ENCODE assay signal across 10 cellular contexts in genomic region chr6:89385156-89385667, GRCh38. TPM values are rescaled to one million over a fixed set of nuclear protein-coding genes. Genes with fewer than 3 reads are reported as not detected.
DNase-seq lines count a peak whose midpoint lies in the region; ATAC-seq and TF ChIP-seq lines count a peak whose summit lies in the region.
"Had no signal": no experiment of that assay in that cellular context is flagged by ENCODE, and none has a peak within 500 bp of the region (broad histone marks: within the 10 kb centered on the region; RNA-seq: fewer than 3 reads in every experiment).

No MANE protein-coding gene starts in this region.

- H3K9me3 ChIP-seq in lower lobe of right lung = no peaks in the 10 kb centered on the region

- no peak overlapping the region for H3K4me3 Mint-ChIP-seq in activated T-helper 17 cell treated with anti-CD3 and anti-CD28 coated beads, Interleukin-2, amount 50 U/mL, for 72 hours
- no peak overlapping the region for H3K4me3 Mint-ChIP-seq in stimulated activated effector memory CD8-positive, alpha-beta T cell treated with anti-CD3 and anti-CD28 coated beads, Interleukin-12 subunit alpha, Interleukin-12 subunit beta, amount 100 ng/mL, for 72 hours
- H3K4me3 Mint-ChIP-seq: type B pancreatic cell, WTC11 had no signal

- no peaks in the 10 kb centered on the region for H3K36me3 ChIP-seq in lower lobe of right lung

- H3K4me3 ChIP-seq in lower lobe of right lung = no peak overlapping the region

- no peaks in the 10 kb centered on the region for H3K4me1 ChIP-seq in lower lobe of right lung

- TF ChIP-seq CTCF in lower lobe of right lung (IDR thresholded peaks at IDR 0.05) = no peak

- peaks cover 3% of the 10 kb centered on the region for H3K4me1 Mint-ChIP-seq in activated T-helper 17 cell treated with anti-CD3 and anti-CD28 coated beads, Interleukin-2, amount 50 U/mL, for 72 hours
- peaks cover 6% of the 10 kb centered on the region for H3K4me1 Mint-ChIP-seq in stimulated activated effector memory CD8-positive, alpha-beta T cell treated with anti-CD3 and anti-CD28 coated beads, Interleukin-12 subunit alpha, Interleukin-12 subunit beta, amount 100 ng/mL, for 72 hours

- H3K27me3 Mint-ChIP-seq in activated T-helper 17 cell treated with anti-CD3 and anti-CD28 coated beads, Interleukin-2, amount 50 U/mL, for 72 hours = no peaks in the 10 kb centered on the region
- H3K27me3 Mint-ChIP-seq: type B pancreatic cell had no signal

- H3K36me3 Mint-ChIP-seq in activated T-helper 17 cell treated with anti-CD3 and anti-CD28 coated beads, Interleukin-2, amount 50 U/mL, for 72 hours (ENCODE audit: low read depth) = peaks cover 12% of the 10 kb centered on the region
- no peaks in the 10 kb centered on the region for H3K36me3 Mint-ChIP-seq in stimulated activated effector memory CD8-positive, alpha-beta T cell treated with anti-CD3 and anti-CD28 coated beads, Interleukin-12 subunit alpha, Interleukin-12 subunit beta, amount 100 ng/mL, for 72 hours

- DNase-seq in SIG-M5 treated with dmso at 0.1 percent for 504 hours (lab: John Stamatoyannopoulos, UW; ENCODE audit: unreplicated experiment) (peak; percentile 2), SIG-M5 (lab: John Stamatoyannopoulos, UW) (no peak), lower lobe of right lung (no peak), AG20443 (ENCODE audit: low spot score) (no peak)
- no peak for DNase-seq in stimulated activated effector memory CD8-positive, alpha-beta T cell treated with anti-CD3 and anti-CD28 coated beads, Interleukin-12 subunit alpha, Interleukin-12 subunit beta, amount 100 ng/mL, for 72 hours (ENCODE audit: low spot score in 2 of 2)
- DNase-seq in activated CD4-positive, alpha-beta T cell treated with anti-CD3 and anti-CD28 coated beads, Interleukin-2, amount 50 U/mL, for 1 hour = no peak

- H3K27ac Mint-ChIP-seq in activated T-helper 17 cell treated with anti-CD3 and anti-CD28 coated beads, Interleukin-2, amount 50 U/mL, for 72 hours = no peak overlapping the region
- H3K27ac Mint-ChIP-seq in stimulated activated effector memory CD8-positive, alpha-beta T cell treated with anti-CD3 and anti-CD28 coated beads, Interleukin-12 subunit alpha, Interleukin-12 subunit beta, amount 100 ng/mL, for 72 hours = no peak overlapping the region
- H3K27ac Mint-ChIP-seq: type B pancreatic cell, WTC11 had no signal

- no peak overlapping the region for H3K27ac ChIP-seq in lower lobe of right lung

- no peaks in the 10 kb centered on the region for H3K9me3 Mint-ChIP-seq in activated T-helper 17 cell treated with anti-CD3 and anti-CD28 coated beads, Interleukin-2, amount 50 U/mL, for 72 hours
- no peaks in the 10 kb centered on the region for H3K9me3 Mint-ChIP-seq in stimulated activated effector memory CD8-positive, alpha-beta T cell treated with anti-CD3 and anti-CD28 coated beads, Interleukin-12 subunit alpha, Interleukin-12 subunit beta, amount 100 ng/mL, for 72 hours
- H3K9me3 Mint-ChIP-seq: type B pancreatic cell, WTC11 had no signal

- ATAC-seq in HG03432 (IDR thresholded peaks at IDR 0.05; ENCODE audit: unreplicated experiment) (peak; percentile 51), lower lobe of right lung (no peak)
- peak; percentile 93 for ATAC-seq in activated T-helper 17 cell treated with anti-CD3 and anti-CD28 coated beads, Interleukin-2, amount 50 U/mL, for 72 hours (replicated peaks)
- ATAC-seq in stimulated activated effector memory CD8-positive, alpha-beta T cell treated with anti-CD3 and anti-CD28 coated beads, Interleukin-12 subunit alpha, Interleukin-12 subunit beta, amount 100 ng/mL, for 72 hours = peak; percentile 82
- ATAC-seq: WTC11 had no signal

- H3K27me3 ChIP-seq in lower lobe of right lung (ENCODE audit: low read depth) = no peaks in the 10 kb centered on the region

- intact Hi-C loops in lower lobe of right lung (cut with DNase I) = no loop called here

RNA-seq across cellular contexts. Expression of gene RRAGD, which starts 26.9 kb away (rescaled TPM):
- total RNA-seq in activated T-helper 17 cell treated with anti-CD3 and anti-CD28 coated beads, Interleukin-2, amount 50 U/mL, for 72 hours = 10 to 100 TPM in 1 of 2 donors, 1 to 10 TPM in 1; 8.8 to 22.3 TPM
- 62.9 TPM for total RNA-seq in lower lobe of right lung

RNA-seq across cellular contexts. Expression of gene UBE2J1, which starts 32.7 kb away (rescaled TPM):
- total RNA-seq in activated T-helper 17 cell treated with anti-CD3 and anti-CD28 coated beads, Interleukin-2, amount 50 U/mL, for 72 hours = 10 to 100 TPM; 18.1 to 25.4 TPM
- total RNA-seq in lower lobe of right lung = 46.9 TPM

RNA-seq across cellular contexts. Expression of gene ANKRD6, which starts 47.7 kb away (rescaled TPM):
- 1 to 10 TPM; 1.6 to 3.8 TPM for total RNA-seq in activated T-helper 17 cell treated with anti-CD3 and anti-CD28 coated beads, Interleukin-2, amount 50 U/mL, for 72 hours
- total RNA-seq in lower lobe of right lung = 17.7 TPM

Comparison
In these comparisons a context has a peak if more than half of its experiments do, and no peak if none do; other contexts are left out.
1. ATAC-seq: peak in HG03432 (single experiment), activated T-helper 17 cell treated with anti-CD3 and anti-CD28 coated beads, Interleukin-2, amount 50 U/mL, for 72 hours (single experiment) and stimulated activated effector memory CD8-positive, alpha-beta T cell treated with anti-CD3 and anti-CD28 coated beads, Interleukin-12 subunit alpha, Interleukin-12 subunit beta, amount 100 ng/mL, for 72 hours (single experiment); none in lower lobe of right lung (0 of 2).